Comparison of ENCODE assay signal across 25 cellular contexts in genomic region chr1:90840323-90840722, GRCh38.
"Had no signal": no experiment of that assay in that cellular context is flagged by ENCODE, and none has a peak within 500 bp of the region (broad histone marks: within the 10 kb centered on the region; RNA-seq: fewer than 3 reads in every experiment).

No MANE protein-coding gene starts in this region.

- H3K4me3 Mint-ChIP-seq: activated CD4-positive, alpha-beta T cell treated with anti-CD3 and anti-CD28 coated beads, Interleukin-2, amount 10 ng/mL, durations not matched to agents 24 days and 14 days; activated naive CD8-positive, alpha-beta T cell treated with anti-CD3 and anti-CD28 coated beads, Interleukin-2, amount 50 U/mL, for 24 hours; central memory CD8-positive, alpha-beta T cell had no signal

- H3K9me3 Mint-ChIP-seq: activated naive CD4-positive, alpha-beta T cell treated with anti-CD3 and anti-CD28 coated beads, Interleukin-2, amount 50 U/mL, for 72 hours; activated naive CD8-positive, alpha-beta T cell treated with anti-CD3 and anti-CD28 coated beads, Interleukin-2, amount 50 U/mL, for 24 hours; central memory CD8-positive, alpha-beta T cell had no signal

- H3K4me1 ChIP-seq: SJCRH30 had no signal

- H3K4me3 ChIP-seq: ascending aorta, body of pancreas, SJCRH30 had no signal

- H3K9me3 ChIP-seq: body of pancreas, SJCRH30, SK-N-SH had no signal

- H3K36me3 ChIP-seq: ascending aorta, SJCRH30 had no signal

- DNase-seq: activated CD4-positive, alpha-beta T cell treated with anti-CD3 and anti-CD28 coated beads, Interleukin-2, amount 10 ng/mL, durations not matched to agents 24 days and 14 days; activated CD4-positive, alpha-beta T cell treated with anti-CD3 and anti-CD28 coated beads, Interleukin-2, amount 50 U/mL, for 48 hours; activated naive CD8-positive, alpha-beta T cell treated with anti-CD3 and anti-CD28 coated beads, Interleukin-2, amount 50 U/mL, for 24 hours; activated T-cell treated with anti-CD3 and anti-CD28 coated beads for 4 hours; amniotic stem cell; body of pancreas; NCI-H1092; NCI-H1694; NCI-H2029; NCI-H345; NCI-H524; NCI-H774; NK-92 treated with Interleukin-12 subunit alpha and Interleukin-12 subunit beta, amount 100 ng/mL, for 24 hours; OCI-M1; RPMI8226; SJCRH30; SK-N-SH; T-helper 1 cell had no signal

- H3K27me3 ChIP-seq: body of pancreas, SJCRH30 had no signal

- H3K27ac Mint-ChIP-seq: activated CD4-positive, alpha-beta T cell treated with anti-CD3 and anti-CD28 coated beads, Interleukin-2, amount 10 ng/mL, durations not matched to agents 24 days and 14 days; activated naive CD4-positive, alpha-beta T cell treated with anti-CD3 and anti-CD28 coated beads, Interleukin-2, amount 50 U/mL, for 72 hours; activated naive CD8-positive, alpha-beta T cell treated with anti-CD3 and anti-CD28 coated beads, Interleukin-2, amount 50 U/mL, for 24 hours had no signal

- H3K27ac ChIP-seq: ascending aorta, body of pancreas, KMS-11, SJCRH30, VCaP had no signal

- ATAC-seq: activated naive CD4-positive, alpha-beta T cell treated with anti-CD3 and anti-CD28 coated beads, Interleukin-2, amount 50 U/mL, for 72 hours; activated naive CD8-positive, alpha-beta T cell treated with anti-CD3 and anti-CD28 coated beads, Interleukin-2, amount 50 U/mL, for 24 hours; body of pancreas; Panc1; Right ventricle myocardium inferior had no signal

- H3K4me2 ChIP-seq: KMS-11, SK-N-SH had no signal

- H3K9ac ChIP-seq: KMS-11, SK-N-SH had no signal
